In the genomic region with DNA sequence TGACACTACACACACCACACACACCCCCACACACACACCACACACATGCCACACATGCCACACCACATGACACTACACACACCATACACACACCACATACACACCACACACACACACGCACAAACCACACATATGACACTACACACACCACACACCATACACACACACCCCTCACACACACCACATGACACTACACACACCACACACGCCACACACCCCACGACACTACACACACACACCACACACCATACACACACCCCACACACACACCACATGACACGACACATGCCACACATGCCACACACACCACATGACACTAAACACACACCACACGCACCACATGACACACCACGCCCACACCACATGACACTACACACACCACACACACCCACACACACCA, we compare ENCODE assay signal across 2 cellular contexts.
TF ChIP-seq lines count a peak whose summit lies in the region.

No MANE protein-coding gene starts in this region.

TF ChIP-seq in HepG2, 621 proteins besides CTCF, POLR2A, EP300 and RAD21 (continued from another document):
- no peak for TF ChIP-seq SUZ12 (IDR thresholded peaks at IDR 0.05; ENCODE audit: low read depth, low read length)
- TF ChIP-seq, protein P1, sequence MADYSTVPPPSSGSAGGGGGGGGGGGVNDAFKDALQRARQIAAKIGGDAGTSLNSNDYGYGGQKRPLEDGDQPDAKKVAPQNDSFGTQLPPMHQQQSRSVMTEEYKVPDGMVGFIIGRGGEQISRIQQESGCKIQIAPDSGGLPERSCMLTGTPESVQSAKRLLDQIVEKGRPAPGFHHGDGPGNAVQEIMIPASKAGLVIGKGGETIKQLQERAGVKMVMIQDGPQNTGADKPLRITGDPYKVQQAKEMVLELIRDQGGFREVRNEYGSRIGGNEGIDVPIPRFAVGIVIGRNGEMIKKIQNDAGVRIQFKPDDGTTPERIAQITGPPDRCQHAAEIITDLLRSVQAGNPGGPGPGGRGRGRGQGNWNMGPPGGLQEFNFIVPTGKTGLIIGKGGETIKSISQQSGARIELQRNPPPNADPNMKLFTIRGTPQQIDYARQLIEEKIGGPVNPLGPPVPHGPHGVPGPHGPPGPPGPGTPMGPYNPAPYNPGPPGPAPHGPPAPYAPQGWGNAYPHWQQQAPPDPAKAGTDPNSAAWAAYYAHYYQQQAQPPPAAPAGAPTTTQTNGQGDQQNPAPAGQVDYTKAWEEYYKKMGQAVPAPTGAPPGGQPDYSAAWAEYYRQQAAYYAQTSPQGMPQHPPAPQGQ (CRISPR knock-in tag; IDR thresholded peaks at IDR 0.05; ENCODE audit: borderline replicate concordance) = no peak
- no peak for TF ChIP-seq ADNP (CRISPR knock-in tag; IDR thresholded peaks at IDR 0.05)
- no peak for TF ChIP-seq ZNF326 (CRISPR knock-in tag; IDR thresholded peaks at IDR 0.05; ENCODE audit: borderline replicate concordance)
- TF ChIP-seq RAD51 (IDR thresholded peaks at IDR 0.05; ENCODE audit: borderline replicate concordance) = 0 out of 2 replicates have a peak, but pooled peaks have one; percentile 19
- no peak for TF ChIP-seq KLF11 (CRISPR knock-in tag; IDR thresholded peaks at IDR 0.05)
- TF ChIP-seq, protein P2, sequence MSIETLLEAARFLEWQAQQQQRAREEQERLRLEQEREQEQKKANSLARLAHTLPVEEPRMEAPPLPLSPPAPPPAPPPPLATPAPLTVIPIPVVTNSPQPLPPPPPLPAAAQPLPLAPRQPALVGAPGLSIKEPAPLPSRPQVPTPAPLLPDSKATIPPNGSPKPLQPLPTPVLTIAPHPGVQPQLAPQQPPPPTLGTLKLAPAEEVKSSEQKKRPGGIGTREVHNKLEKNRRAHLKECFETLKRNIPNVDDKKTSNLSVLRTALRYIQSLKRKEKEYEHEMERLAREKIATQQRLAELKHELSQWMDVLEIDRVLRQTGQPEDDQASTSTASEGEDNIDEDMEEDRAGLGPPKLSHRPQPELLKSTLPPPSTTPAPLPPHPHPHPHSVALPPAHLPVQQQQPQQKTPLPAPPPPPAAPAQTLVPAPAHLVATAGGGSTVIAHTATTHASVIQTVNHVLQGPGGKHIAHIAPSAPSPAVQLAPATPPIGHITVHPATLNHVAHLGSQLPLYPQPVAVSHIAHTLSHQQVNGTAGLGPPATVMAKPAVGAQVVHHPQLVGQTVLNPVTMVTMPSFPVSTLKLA (IDR thresholded peaks at IDR 0.05) = peak; percentile 94; the same call in 1 of the 2 replicates
- TF ChIP-seq HNRNPLL (IDR thresholded peaks at IDR 0.05; ENCODE audit: low read depth, low read length, poor library complexity, severe bottlenecking) = peak; percentile 8
- TF ChIP-seq ZNF558 (CRISPR knock-in tag; IDR thresholded peaks at IDR 0.05; ENCODE audit: borderline replicate concordance) = no peak
- no peak for TF ChIP-seq ZSCAN29 (CRISPR knock-in tag; conservative IDR thresholded peaks at IDR 0.05)
- TF ChIP-seq ZBTB20 (CRISPR knock-in tag; IDR thresholded peaks at IDR 0.05; ENCODE audit: borderline replicate concordance, low read depth) = no peak
- TF ChIP-seq ZNF674 (CRISPR knock-in tag; IDR thresholded peaks at IDR 0.05; ENCODE audit: low read depth) = no peak
- no peak for TF ChIP-seq JUNB (CRISPR knock-in tag; IDR thresholded peaks at IDR 0.05; ENCODE audit: borderline replicate concordance)
- 0 out of 2 replicates have a peak, but pooled peaks have one; percentile 37 for TF ChIP-seq FOXP1 (IDR thresholded peaks at IDR 0.05)
- TF ChIP-seq FOXP1 (CRISPR knock-in tag; IDR thresholded peaks at IDR 0.05) = no peak
- TF ChIP-seq BCL6 (CRISPR knock-in tag; IDR thresholded peaks at IDR 0.05) = no peak
- TF ChIP-seq THAP11 (CRISPR knock-in tag; IDR thresholded peaks at IDR 0.05) = no peak

TF ChIP-seq in WTC11, 78 proteins besides CTCF, POLR2A, EP300 and RAD21 (continued from another document):
- TF ChIP-seq, protein P3, sequence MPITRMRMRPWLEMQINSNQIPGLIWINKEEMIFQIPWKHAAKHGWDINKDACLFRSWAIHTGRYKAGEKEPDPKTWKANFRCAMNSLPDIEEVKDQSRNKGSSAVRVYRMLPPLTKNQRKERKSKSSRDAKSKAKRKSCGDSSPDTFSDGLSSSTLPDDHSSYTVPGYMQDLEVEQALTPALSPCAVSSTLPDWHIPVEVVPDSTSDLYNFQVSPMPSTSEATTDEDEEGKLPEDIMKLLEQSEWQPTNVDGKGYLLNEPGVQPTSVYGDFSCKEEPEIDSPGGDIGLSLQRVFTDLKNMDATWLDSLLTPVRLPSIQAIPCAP (CRISPR knock-in tag; IDR thresholded peaks at IDR 0.05) = no peak
- TF ChIP-seq, protein P4, sequence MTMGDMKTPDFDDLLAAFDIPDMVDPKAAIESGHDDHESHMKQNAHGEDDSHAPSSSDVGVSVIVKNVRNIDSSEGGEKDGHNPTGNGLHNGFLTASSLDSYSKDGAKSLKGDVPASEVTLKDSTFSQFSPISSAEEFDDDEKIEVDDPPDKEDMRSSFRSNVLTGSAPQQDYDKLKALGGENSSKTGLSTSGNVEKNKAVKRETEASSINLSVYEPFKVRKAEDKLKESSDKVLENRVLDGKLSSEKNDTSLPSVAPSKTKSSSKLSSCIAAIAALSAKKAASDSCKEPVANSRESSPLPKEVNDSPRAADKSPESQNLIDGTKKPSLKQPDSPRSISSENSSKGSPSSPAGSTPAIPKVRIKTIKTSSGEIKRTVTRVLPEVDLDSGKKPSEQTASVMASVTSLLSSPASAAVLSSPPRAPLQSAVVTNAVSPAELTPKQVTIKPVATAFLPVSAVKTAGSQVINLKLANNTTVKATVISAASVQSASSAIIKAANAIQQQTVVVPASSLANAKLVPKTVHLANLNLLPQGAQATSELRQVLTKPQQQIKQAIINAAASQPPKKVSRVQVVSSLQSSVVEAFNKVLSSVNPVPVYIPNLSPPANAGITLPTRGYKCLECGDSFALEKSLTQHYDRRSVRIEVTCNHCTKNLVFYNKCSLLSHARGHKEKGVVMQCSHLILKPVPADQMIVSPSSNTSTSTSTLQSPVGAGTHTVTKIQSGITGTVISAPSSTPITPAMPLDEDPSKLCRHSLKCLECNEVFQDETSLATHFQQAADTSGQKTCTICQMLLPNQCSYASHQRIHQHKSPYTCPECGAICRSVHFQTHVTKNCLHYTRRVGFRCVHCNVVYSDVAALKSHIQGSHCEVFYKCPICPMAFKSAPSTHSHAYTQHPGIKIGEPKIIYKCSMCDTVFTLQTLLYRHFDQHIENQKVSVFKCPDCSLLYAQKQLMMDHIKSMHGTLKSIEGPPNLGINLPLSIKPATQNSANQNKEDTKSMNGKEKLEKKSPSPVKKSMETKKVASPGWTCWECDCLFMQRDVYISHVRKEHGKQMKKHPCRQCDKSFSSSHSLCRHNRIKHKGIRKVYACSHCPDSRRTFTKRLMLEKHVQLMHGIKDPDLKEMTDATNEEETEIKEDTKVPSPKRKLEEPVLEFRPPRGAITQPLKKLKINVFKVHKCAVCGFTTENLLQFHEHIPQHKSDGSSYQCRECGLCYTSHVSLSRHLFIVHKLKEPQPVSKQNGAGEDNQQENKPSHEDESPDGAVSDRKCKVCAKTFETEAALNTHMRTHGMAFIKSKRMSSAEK (CRISPR knock-in tag; IDR thresholded peaks at IDR 0.05; ENCODE audit: borderline replicate concordance) = no peak
- no peak for TF ChIP-seq ZNF219 (CRISPR knock-in tag; IDR thresholded peaks at IDR 0.05; ENCODE audit: borderline replicate concordance)
- TF ChIP-seq KAT7 (CRISPR knock-in tag; IDR thresholded peaks at IDR 0.05; ENCODE audit: borderline replicate concordance) = no peak
- no peak for TF ChIP-seq GTF2I (CRISPR knock-in tag; conservative IDR thresholded peaks at IDR 0.05)
- TF ChIP-seq ATF1 (CRISPR knock-in tag; IDR thresholded peaks at IDR 0.05) = no peak
- TF ChIP-seq, protein P5, sequence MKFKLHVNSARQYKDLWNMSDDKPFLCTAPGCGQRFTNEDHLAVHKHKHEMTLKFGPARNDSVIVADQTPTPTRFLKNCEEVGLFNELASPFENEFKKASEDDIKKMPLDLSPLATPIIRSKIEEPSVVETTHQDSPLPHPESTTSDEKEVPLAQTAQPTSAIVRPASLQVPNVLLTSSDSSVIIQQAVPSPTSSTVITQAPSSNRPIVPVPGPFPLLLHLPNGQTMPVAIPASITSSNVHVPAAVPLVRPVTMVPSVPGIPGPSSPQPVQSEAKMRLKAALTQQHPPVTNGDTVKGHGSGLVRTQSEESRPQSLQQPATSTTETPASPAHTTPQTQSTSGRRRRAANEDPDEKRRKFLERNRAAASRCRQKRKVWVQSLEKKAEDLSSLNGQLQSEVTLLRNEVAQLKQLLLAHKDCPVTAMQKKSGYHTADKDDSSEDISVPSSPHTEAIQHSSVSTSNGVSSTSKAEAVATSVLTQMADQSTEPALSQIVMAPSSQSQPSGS (CRISPR knock-in tag; IDR thresholded peaks at IDR 0.05; ENCODE audit: borderline replicate concordance, low read depth) = no peak
